ENCODE assay signal across 26 cellular contexts in genomic region chr1:14786104-14786675, GRCh38.
"Had no signal": no experiment of that assay in that cellular context is flagged by ENCODE, and none has a peak within 500 bp of the region (broad histone marks: within the 10 kb centered on the region; RNA-seq: fewer than 3 reads in every experiment).

No MANE protein-coding gene starts in this region.

- H3K27me3 ChIP-seq: brain microvascular endothelial cell had no signal

- H3K36me3 ChIP-seq: brain microvascular endothelial cell had no signal

- H3K27ac ChIP-seq: brain microvascular endothelial cell, VCaP had no signal

- DNase-seq: activated CD4-positive, alpha-beta memory T cell treated with anti-CD3 and anti-CD28 coated beads, Interleukin-2, amount 10 ng/mL, durations not matched to agents 7 days and 5 days; activated CD4-positive, alpha-beta T cell treated with anti-CD3 and anti-CD28 coated beads, Interleukin-2, amount 50 U/mL, for 1 hour; activated CD4-positive, CD25-positive, alpha-beta regulatory T cell; activated gamma-delta T cell; activated naive CD4-positive, alpha-beta T cell treated with anti-CD3 and anti-CD28 coated beads for 36 hours; activated T-cell treated with anti-CD3 and anti-CD28 coated beads for 4 hours; activated T-cell treated with anti-CD3 and anti-CD28 coated beads, Interleukin-2, amount 50 U/mL, for 48 hours; amygdala; brain microvascular endothelial cell; Kasumi-1; KBM-7; NCI-H1048; NCI-H1417 treated with DMSO at 0.1 percent for 48 hours; NCI-H1694; NCI-H2029; NCI-H345; NCI-H510A; NCI-H69; SIG-M5; T-cell; T-helper 2 cell; T1000 had no signal

- ATAC-seq: activated T-helper 17 cell treated with anti-CD3 and anti-CD28 coated beads, Interleukin-2, amount 50 U/mL, for 72 hours; PC-3; T-cell had no signal

- FAIRE-seq: astrocyte had no signal
